In the genomic region with DNA sequence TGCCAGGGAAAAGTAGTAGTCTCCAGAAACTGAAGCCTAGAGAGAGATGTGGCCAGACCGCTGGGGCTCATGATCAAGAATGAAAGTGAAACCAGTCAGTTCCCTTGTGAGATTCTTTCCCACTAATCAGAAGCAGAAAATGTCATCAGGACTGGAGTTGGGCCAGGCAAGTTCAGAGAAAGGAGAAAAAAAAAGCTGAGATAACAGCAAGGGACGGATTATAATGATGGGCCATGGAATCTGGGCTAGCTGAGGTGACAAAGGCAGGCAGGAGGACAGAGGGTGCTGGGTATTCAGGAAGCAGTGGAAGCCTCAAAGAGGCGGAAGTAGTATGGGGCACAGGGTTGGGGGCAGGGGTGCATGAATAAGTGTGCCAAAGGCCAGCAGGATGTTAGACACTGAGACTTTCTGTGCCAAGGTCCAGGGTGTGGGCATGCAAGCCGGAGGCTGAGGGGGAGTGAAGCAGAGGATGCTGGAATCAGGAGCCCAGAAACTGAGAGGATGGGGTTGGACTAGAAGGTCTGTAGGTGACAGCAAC, we compare ENCODE assay signal across 8 cellular contexts. TPM values are rescaled to one million over a fixed set of nuclear protein-coding genes. Genes with fewer than 3 reads are reported as not detected.
A peak's percentile ranks its signal among the peaks of the same experiment; 100 is the strongest.
DNase-seq lines count a peak whose midpoint lies in the region; ATAC-seq, FAIRE-seq and TF ChIP-seq lines count a peak whose summit lies in the region.

No MANE protein-coding gene starts in this region.

- H3K4me1 Mint-ChIP-seq in IgD-negative memory B cell = peaks cover 27 to 30% (median 29%) of the 10 kb centered on the region in 3 donors

- no peak for TF ChIP-seq RAD21 in A549 (conservative IDR thresholded peaks at IDR 0.05 in 1 of 2, IDR thresholded peaks at IDR 0.05 in 1 of 2)

- no peak for TF ChIP-seq EP300 in A549 (IDR thresholded peaks at IDR 0.05)

- peak in 1 of 2 experiments; percentile 17; a peak in 3 of 6 replicates for ATAC-seq in A549
- peak; percentile 55 to 79 for ATAC-seq in lower lobe of right lung
- ATAC-seq in stimulated activated naive CD8-positive, alpha-beta T cell treated with anti-CD3 and anti-CD28 coated beads, Interleukin-15, Interleukin-2, amounts not matched to agents 100 U/mL and 50 U/mL, for 24 hours = peak; percentile 60

- TF ChIP-seq CTCF in A549 (IDR thresholded peaks at IDR 0.05) (no peak), WI38 (IDR thresholded peaks at IDR 0.05; ENCODE audit: low read depth, low read length) (no peak), choroid plexus epithelial cell (conservative IDR thresholded peaks at IDR 0.05; ENCODE audit: low read depth, low read length) (no peak), lower lobe of right lung (IDR thresholded peaks at IDR 0.05) (no peak)

- H3K4me1 ChIP-seq in A549 (peaks cover 19% of the 10 kb centered on the region), lower lobe of right lung (peaks cover 24% of the 10 kb centered on the region)

- POLR2A ChIA-PET in A549 (lab: Yijun Ruan, JAX) = no interaction called here

- H3K27me3 ChIP-seq in lower lobe of right lung (ENCODE audit: low read depth) = no peaks in the 10 kb centered on the region

- peak overlapping the region; percentile 52 for H3K4me2 ChIP-seq in A549

- WGBS in A549 (ENCODE audit: missing lambda C conversion rate) = 69% methylated on average over 4 of the region's 4 CpGs

- peak overlapping the region; percentile 15; the same call in 1 of the 3 replicates for H3K4me3 ChIP-seq in A549
- H3K4me3 ChIP-seq in WI38 (ENCODE audit: low read depth, low read length) = peak overlapping the region; percentile 56
- H3K4me3 ChIP-seq in choroid plexus epithelial cell (ENCODE audit: low read depth, low read length) = peak overlapping the region; percentile 48
- H3K4me3 ChIP-seq in lower lobe of right lung = peak overlapping the region; percentile 49

- H3K4me3 Mint-ChIP-seq in IgD-negative memory B cell = peak overlapping the region; percentile 87 to 98 (median 94)

- CTCF ChIA-PET in A549 (lab: Yijun Ruan, JAX) = no interaction called here

- peaks cover 7% of the 10 kb centered on the region for H3K36me3 ChIP-seq in lower lobe of right lung

- no peak for FAIRE-seq in A549 (lab: Jason Lieb, UNC)

- intact Hi-C loops in lower lobe of right lung (cut with DNase I) = no loop called here

- H3K27ac ChIP-seq in A549 = peak overlapping the region in 1 of 2 experiments; percentile 69; a peak in 3 of 6 replicates
- H3K27ac ChIP-seq in lower lobe of right lung = peak overlapping the region; percentile 80

- DNase-seq in A549 (ENCODE audit: low read depth in 1 of 2, low spot score in 1 of 2) (peak in 1 of 2 experiments; percentile 6), choroid plexus epithelial cell (ENCODE audit: low read depth) (peak; percentile 78), lower lobe of right lung (peak; percentile 57), NCI-H2171 treated with DMSO at 0.1 percent for 48 hours (lab: John Stamatoyannopoulos, UW) (no peak)
- DNase-seq in stimulated activated naive CD8-positive, alpha-beta T cell treated with anti-CD3 and anti-CD28 coated beads, Interleukin-15, Interleukin-2, amounts not matched to agents 100 U/mL and 50 U/mL, for 24 hours = peak; percentile 37

- no peaks in the 10 kb centered on the region for H3K27me3 Mint-ChIP-seq in IgD-negative memory B cell

- peak overlapping the region; percentile 88 to 98 (median 95) for H3K27ac Mint-ChIP-seq in IgD-negative memory B cell

- TF ChIP-seq POLR2A in A549 (IDR thresholded peaks at IDR 0.05; ENCODE audit: low read length) (no peak), GM18526 (IDR thresholded peaks at IDR 0.05; ENCODE audit: extremely low read depth, insufficient read length) (peak; percentile 42)

- H3K9me3 ChIP-seq in A549 = no peaks in the 10 kb centered on the region
- no peaks in the 10 kb centered on the region for H3K9me3 ChIP-seq in lower lobe of right lung

- no peaks in the 10 kb centered on the region for H3K9me3 Mint-ChIP-seq in IgD-negative memory B cell

- no peaks in the 10 kb centered on the region for H3K36me3 Mint-ChIP-seq in IgD-negative memory B cell

TF ChIP-seq in A549, 52 proteins besides CTCF, POLR2A, EP300 and RAD21:
- TF ChIP-seq USF2 (IDR thresholded peaks at IDR 0.05) = no peak
- no peak for TF ChIP-seq MAFK (IDR thresholded peaks at IDR 0.05; ENCODE audit: partially characterized antibody)

RNA-seq across cellular contexts. Expression of gene CXorf38, which starts 2.5 kb away (rescaled TPM):
- polyA plus RNA-seq in A549 (2011; rRNA removed) = 12.5 and 14.3 TPM in 2 replicates
- 4.7 and 5.9 TPM in 2 replicates for polyA plus RNA-seq in A549 (2012; cell fraction: cytosol; rRNA removed)
- 4.5 and 5.8 TPM in 2 replicates for polyA plus RNA-seq in A549 (2012; cell fraction: nucleus; rRNA removed)
- 9.6 to 9.8 TPM (median 9.8 TPM) in 3 replicates for polyA plus RNA-seq in A549 (2017; fragmentation: RNase III; extraction: RNeasy Plus Mini Kit Qiagen cat#74134 plus additional on column Dnase treatment)
- polyA minus RNA-seq in A549 (2011; rRNA and poly(A)+ RNA removed) = 4.2 and 4.7 TPM in 2 replicates
- 35.3 TPM for polyA plus RNA-seq in IgD-negative memory B cell
- 16.8 TPM for total RNA-seq in lower lobe of right lung

RNA-seq across cellular contexts. Expression of gene MPC1L, which starts 21.7 kb away (rescaled TPM):
- polyA plus RNA-seq in A549 (2011; rRNA removed) (not detected in 2 replicates), A549 (2017; fragmentation: RNase III; extraction: RNeasy Plus Mini Kit Qiagen cat#74134 plus additional on column Dnase treatment) (not detected in 3 replicates), IgD-negative memory B cell (not detected)
- not detected in 2 replicates for polyA plus RNA-seq in A549 (2012; cell fraction: cytosol; rRNA removed)
- polyA plus RNA-seq in A549 (2012; cell fraction: nucleus; rRNA removed) = 0.20 TPM in 1 of 2 replicates, not detected in the other
- not detected in 2 replicates for polyA minus RNA-seq in A549 (2011; rRNA and poly(A)+ RNA removed)
- total RNA-seq in lower lobe of right lung = not detected
